ENCODE assay signal across 8 cellular contexts in the genomic region with DNA sequence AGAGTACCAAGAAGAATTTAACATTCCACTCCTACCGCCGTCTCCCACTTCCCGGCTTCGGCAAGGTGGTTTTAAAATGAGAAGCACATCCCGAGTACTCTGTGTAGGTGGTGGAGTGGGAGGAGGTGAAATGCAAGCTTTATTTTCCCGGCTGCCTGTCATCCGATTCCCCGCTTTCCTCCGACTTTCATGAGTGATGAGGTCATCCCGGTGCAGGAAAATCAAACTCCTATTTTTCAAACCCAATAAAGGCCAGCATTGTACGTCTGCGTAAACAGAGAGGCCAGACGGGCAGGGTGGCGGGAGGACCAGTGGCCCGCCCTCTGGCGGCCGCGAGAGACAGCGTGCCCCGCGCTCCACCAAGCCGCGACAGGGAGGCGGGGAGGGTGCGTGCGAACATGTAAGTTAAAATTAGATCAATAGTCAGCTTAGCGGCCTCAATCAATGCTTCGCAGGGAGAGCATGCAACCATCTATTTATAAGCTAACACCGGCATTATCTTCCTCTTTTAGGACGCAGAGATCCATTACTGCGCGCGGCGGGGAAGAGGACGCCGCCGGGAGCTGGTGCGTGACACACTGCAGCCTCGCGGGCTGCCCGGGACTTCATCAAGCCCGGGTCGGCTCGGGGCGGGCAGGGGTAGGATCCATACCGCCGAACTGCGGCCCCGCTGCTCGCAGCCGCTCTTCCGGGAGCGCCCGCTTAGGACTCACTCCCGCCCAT.
DNase-seq lines count a peak whose midpoint lies in the region; ATAC-seq and TF ChIP-seq lines count a peak whose summit lies in the region.

No MANE protein-coding gene starts in this region.

- H3K4me1 ChIP-seq in GM23338 (ENCODE audit: insufficient read depth) (peaks cover 3% of the 10 kb centered on the region; the same call in 1 of the 2 replicates), SJCRH30 (no peaks in the 10 kb centered on the region)

- no peaks in the 10 kb centered on the region for H3K9me2 ChIP-seq in GM23338 (ENCODE audit: insufficient read depth)

- H3K36me3 Mint-ChIP-seq in GM23338 (ENCODE audit: low read depth): no peaks in the 10 kb centered on the region

- peak overlapping the region; percentile 81 for H3K4me3 Mint-ChIP-seq in GM23338

- H3K4me3 ChIP-seq in GM23338 (peak overlapping the region; percentile 64), SJCRH30 (peak overlapping the region; percentile 54)

- peak; percentile 87 to 92 for TF ChIP-seq CTCF in GM23338 (conservative IDR thresholded peaks at IDR 0.05; ENCODE audit: low read depth in 2 of 2)
- peak in 1 of 3 donors; percentile 70 for TF ChIP-seq CTCF in omental fat pad (IDR thresholded peaks at IDR 0.05)

- ATAC-seq in GM23338 (peak; percentile 97), omental fat pad (ENCODE audit: low FRiP score) (peak; percentile 97)

- H3K27ac ChIP-seq in GM23338 (ENCODE audit: low read depth): no peak overlapping the region
- no peak overlapping the region for H3K27ac ChIP-seq in SJCRH30
- peak overlapping the region; percentile 93 for H3K27ac ChIP-seq in temporal lobe (ENCODE audit: low read depth, low read length)

- H3K27me3 ChIP-seq in GM23338 (ENCODE audit: insufficient read depth) (peaks cover 15% of the 10 kb centered on the region), SJCRH30 (no peaks in the 10 kb centered on the region; the same call in 1 of the 2 replicates)

- H3K27ac Mint-ChIP-seq in GM23338: no peak overlapping the region

- no peaks in the 10 kb centered on the region for H4K20me1 ChIP-seq in GM23338 (replicated peaks; ENCODE audit: insufficient read depth)

- no peaks in the 10 kb centered on the region for H3K9me3 ChIP-seq in SJCRH30 (replicated peaks)

- H3F3A ChIP-seq in GM23338 (replicated peaks; ENCODE audit: low read depth): no peaks in the 10 kb centered on the region

- no peaks in the 10 kb centered on the region; the same call in 2 of the 3 replicates for H3K9me3 Mint-ChIP-seq in GM23338

- H3K79me2 ChIP-seq in GM23338 (replicated peaks; ENCODE audit: insufficient read depth): no peaks in the 10 kb centered on the region

- peaks cover 7% of the 10 kb centered on the region for H3K4me1 Mint-ChIP-seq in GM23338

- H3K27me3 Mint-ChIP-seq in GM23338 (ENCODE audit: insufficient read depth, low read depth, poor library complexity): peaks cover 8% of the 10 kb centered on the region

- DNase-seq in Daoy (ENCODE audit: low read depth) (peak; percentile 82), GM23338 (ENCODE audit: low spot score) (peak; percentile 82), LHCN-M2 (ENCODE audit: low read depth) (peak; percentile 55), SJCRH30 (peak; percentile 59 to 77), glomerular visceral epithelial cell (ENCODE audit: extremely low spot score) (peak; percentile 71), omental fat pad (ENCODE audit: low spot score) (peak; percentile 35)
- DNase-seq in activated naive CD4-positive, alpha-beta T cell treated with anti-CD3 and anti-CD28 coated beads, Interleukin-2, amount 50 U/mL, for 16 hours: peak; percentile 78

- peak overlapping the region; percentile 97 for H2AFZ ChIP-seq in GM23338

- no peaks in the 10 kb centered on the region for H3K36me3 ChIP-seq in GM23338 (ENCODE audit: insufficient read depth)
- no peaks in the 10 kb centered on the region for H3K36me3 ChIP-seq in SJCRH30

- peak overlapping the region; percentile 93 for H3K4me2 ChIP-seq in GM23338

TF ChIP-seq in GM23338, 12 proteins besides CTCF, POLR2A, EP300 and RAD21 (continues in another document):
- TF ChIP-seq EZH2phosphoT487 (IDR thresholded peaks at IDR 0.05; ENCODE audit: unreplicated experiment) (no peak), STAT1 (IDR thresholded peaks at IDR 0.05; ENCODE audit: unreplicated experiment) (no peak), NANOG (IDR thresholded peaks at IDR 0.05; ENCODE audit: borderline replicate concordance) (no peak), ZNF331 (CRISPR knock-in tag; IDR thresholded peaks at IDR 0.05; ENCODE audit: low read depth) (no peak), CREB1 (CRISPR knock-in tag; IDR thresholded peaks at IDR 0.05; ENCODE audit: low read depth) (no peak), ZNF114 (CRISPR knock-in tag; IDR thresholded peaks at IDR 0.05) (no peak), JUNB (IDR thresholded peaks at IDR 0.05; ENCODE audit: unreplicated experiment) (no peak), POLR2AphosphoS5 (IDR thresholded peaks at IDR 0.05; ENCODE audit: low read depth) (no peak)
- TF ChIP-seq, protein P1, sequence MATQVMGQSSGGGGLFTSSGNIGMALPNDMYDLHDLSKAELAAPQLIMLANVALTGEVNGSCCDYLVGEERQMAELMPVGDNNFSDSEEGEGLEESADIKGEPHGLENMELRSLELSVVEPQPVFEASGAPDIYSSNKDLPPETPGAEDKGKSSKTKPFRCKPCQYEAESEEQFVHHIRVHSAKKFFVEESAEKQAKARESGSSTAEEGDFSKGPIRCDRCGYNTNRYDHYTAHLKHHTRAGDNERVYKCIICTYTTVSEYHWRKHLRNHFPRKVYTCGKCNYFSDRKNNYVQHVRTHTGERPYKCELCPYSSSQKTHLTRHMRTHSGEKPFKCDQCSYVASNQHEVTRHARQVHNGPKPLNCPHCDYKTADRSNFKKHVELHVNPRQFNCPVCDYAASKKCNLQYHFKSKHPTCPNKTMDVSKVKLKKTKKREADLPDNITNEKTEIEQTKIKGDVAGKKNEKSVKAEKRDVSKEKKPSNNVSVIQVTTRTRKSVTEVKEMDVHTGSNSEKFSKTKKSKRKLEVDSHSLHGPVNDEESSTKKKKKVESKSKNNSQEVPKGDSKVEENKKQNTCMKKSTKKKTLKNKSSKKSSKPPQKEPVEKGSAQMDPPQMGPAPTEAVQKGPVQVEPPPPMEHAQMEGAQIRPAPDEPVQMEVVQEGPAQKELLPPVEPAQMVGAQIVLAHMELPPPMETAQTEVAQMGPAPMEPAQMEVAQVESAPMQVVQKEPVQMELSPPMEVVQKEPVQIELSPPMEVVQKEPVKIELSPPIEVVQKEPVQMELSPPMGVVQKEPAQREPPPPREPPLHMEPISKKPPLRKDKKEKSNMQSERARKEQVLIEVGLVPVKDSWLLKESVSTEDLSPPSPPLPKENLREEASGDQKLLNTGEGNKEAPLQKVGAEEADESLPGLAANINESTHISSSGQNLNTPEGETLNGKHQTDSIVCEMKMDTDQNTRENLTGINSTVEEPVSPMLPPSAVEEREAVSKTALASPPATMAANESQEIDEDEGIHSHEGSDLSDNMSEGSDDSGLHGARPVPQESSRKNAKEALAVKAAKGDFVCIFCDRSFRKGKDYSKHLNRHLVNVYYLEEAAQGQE (IDR thresholded peaks at IDR 0.05; ENCODE audit: unreplicated experiment): no peak
- TF ChIP-seq, protein P2, sequence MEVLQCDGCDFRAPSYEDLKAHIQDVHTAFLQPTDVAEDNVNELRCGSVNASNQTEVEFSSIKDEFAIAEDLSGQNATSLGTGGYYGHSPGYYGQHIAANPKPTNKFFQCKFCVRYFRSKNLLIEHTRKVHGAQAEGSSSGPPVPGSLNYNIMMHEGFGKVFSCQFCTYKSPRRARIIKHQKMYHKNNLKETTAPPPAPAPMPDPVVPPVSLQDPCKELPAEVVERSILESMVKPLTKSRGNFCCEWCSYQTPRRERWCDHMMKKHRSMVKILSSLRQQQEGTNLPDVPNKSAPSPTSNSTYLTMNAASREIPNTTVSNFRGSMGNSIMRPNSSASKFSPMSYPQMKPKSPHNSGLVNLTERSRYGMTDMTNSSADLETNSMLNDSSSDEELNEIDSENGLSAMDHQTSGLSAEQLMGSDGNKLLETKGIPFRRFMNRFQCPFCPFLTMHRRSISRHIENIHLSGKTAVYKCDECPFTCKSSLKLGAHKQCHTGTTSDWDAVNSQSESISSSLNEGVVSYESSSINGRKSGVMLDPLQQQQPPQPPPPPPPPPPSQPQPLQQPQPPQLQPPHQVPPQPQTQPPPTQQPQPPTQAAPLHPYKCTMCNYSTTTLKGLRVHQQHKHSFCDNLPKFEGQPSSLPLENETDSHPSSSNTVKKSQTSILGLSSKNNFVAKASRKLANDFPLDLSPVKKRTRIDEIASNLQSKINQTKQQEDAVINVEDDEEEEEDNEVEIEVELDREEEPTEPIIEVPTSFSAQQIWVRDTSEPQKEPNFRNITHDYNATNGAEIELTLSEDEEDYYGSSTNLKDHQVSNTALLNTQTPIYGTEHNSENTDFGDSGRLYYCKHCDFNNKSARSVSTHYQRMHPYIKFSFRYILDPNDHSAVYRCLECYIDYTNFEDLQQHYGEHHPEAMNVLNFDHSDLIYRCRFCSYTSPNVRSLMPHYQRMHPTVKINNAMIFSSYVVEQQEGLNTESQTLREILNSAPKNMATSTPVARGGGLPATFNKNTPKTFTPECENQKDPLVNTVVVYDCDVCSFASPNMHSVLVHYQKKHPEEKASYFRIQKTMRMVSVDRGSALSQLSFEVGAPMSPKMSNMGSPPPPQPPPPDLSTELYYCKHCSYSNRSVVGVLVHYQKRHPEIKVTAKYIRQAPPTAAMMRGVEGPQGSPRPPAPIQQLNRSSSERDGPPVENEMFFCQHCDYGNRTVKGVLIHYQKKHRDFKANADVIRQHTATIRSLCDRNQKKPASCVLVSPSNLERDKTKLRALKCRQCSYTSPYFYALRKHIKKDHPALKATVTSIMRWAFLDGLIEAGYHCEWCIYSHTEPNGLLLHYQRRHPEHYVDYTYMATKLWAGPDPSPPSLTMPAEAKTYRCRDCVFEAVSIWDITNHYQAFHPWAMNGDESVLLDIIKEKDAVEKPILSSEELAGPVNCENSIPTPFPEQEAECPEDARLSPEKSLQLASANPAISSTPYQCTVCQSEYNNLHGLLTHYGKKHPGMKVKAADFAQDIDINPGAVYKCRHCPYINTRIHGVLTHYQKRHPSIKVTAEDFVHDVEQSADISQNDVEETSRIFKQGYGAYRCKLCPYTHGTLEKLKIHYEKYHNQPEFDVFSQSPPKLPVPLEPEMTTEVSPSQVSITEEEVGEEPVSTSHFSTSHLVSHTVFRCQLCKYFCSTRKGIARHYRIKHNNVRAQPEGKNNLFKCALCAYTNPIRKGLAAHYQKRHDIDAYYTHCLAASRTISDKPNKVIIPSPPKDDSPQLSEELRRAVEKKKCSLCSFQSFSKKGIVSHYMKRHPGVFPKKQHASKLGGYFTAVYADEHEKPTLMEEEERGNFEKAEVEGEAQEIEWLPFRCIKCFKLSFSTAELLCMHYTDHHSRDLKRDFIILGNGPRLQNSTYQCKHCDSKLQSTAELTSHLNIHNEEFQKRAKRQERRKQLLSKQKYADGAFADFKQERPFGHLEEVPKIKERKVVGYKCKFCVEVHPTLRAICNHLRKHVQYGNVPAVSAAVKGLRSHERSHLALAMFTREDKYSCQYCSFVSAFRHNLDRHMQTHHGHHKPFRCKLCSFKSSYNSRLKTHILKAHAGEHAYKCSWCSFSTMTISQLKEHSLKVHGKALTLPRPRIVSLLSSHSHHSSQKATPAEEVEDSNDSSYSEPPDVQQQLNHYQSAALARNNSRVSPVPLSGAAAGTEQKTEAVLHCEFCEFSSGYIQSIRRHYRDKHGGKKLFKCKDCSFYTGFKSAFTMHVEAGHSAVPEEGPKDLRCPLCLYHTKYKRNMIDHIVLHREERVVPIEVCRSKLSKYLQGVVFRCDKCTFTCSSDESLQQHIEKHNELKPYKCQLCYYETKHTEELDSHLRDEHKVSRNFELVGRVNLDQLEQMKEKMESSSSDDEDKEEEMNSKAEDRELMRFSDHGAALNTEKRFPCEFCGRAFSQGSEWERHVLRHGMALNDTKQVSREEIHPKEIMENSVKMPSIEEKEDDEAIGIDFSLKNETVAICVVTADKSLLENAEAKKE (CRISPR knock-in tag; IDR thresholded peaks at IDR 0.05): no peak
